7 cellular contexts compared by ENCODE assay signal in the genomic region with DNA sequence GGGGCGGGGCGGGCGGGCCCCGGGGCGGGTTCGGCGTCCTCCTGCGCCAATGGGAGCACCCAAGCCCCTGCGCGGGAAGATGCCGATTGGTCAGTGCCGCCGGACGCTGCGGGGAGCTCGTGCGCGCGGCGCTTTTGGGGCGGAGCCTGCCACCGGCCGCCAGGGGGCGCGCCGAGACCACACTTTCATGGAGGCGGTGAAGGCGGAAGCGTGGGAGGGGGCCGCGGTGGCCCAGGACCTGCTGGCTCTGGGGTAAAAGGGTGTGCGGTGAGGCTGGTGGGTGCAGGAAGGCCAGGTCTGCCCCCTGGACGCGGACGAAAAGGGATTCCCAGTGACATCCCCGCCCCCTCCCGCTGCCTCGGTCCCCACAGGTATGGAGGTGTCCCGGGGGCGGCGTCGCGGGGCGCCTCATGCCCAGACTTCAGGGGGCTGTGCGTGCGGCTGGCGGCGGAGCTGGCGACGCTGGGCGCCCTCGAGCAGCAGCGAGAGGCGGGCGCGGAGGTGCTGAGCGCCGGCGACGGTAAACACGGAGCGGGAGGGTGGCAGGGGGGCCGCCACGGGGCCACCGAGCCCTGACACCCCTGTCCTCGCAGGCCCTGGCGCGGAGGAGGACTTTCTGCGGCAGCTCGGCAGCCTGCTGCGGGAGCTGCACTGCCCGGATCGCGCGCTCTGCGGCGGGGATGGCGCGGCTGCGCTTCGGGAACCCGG. TPM values are rescaled to one million over a fixed set of nuclear protein-coding genes. Genes with fewer than 3 reads are reported as not detected.
A peak's percentile ranks its signal among the peaks of the same experiment; 100 is the strongest.
DNase-seq lines count a peak whose midpoint lies in the region; ATAC-seq and TF ChIP-seq lines count a peak whose summit lies in the region.

A gene (plus strand): TSS at position 127 of the 708 bp plus-strand sequence. CDS start 61 bp downstream, at position 188.

- ATAC-seq in GM18502 (IDR thresholded peaks at IDR 0.05; ENCODE audit: poor library complexity, unreplicated experiment) (peak; percentile 86), HG02970 (IDR thresholded peaks at IDR 0.05; ENCODE audit: low FRiP score, unreplicated experiment) (peak; percentile 91)

- DNase-seq in NCI-H187 treated with DMSO at 0.1 percent for 48 hours (lab: John Stamatoyannopoulos, UW) (peak; percentile 85), ascending aorta (ENCODE audit: low spot score in 2 of 2) (peak; percentile 92 to 99), hepatic stellate cell (ENCODE audit: low spot score) (peak; percentile 100), retina (peak; percentile 100)

- peak within 1 kb of the TSS; percentile 93 for H3K4me3 ChIP-seq in ascending aorta

- peak within 1 kb of the TSS; percentile 72 to 73 for H3K27ac ChIP-seq in ascending aorta

- intact Hi-C loops in T-helper 2 cell treated with Interferon-gamma antibody and Interleukin-4, amounts not matched to agents 100 ng/mL and 5 ng/mL, for 36 hours (cut with micrococcal nuclease), result loop anchor here (1.0 to 5.0 kb wide), 9 partner anchors 14 to 550 kb away; a partner anchor contains a TSS
- intact Hi-C loops in ascending aorta (cut with DNase I), result loop anchor here (1.0 to 5.0 kb wide), 7 partner anchors 15 to 527 kb away; a partner anchor contains a TSS

- H3K4me1 ChIP-seq in ascending aorta, result peaks cover 0 to 11% of the 10 kb centered on the region in 2 donors

- no peaks in the 10 kb centered on the region for H3K27me3 ChIP-seq in ascending aorta

- H3K9me3 ChIP-seq in ascending aorta, result no peaks in the 10 kb centered on the region

- TF ChIP-seq CTCF in ascending aorta (IDR thresholded peaks at IDR 0.05), result peak; percentile 95 to 97 (median 96)

- H3K36me3 ChIP-seq in ascending aorta, result peaks cover 9 to 19% of the 10 kb centered on the region in 2 donors

RNA-seq across cellular contexts. Expression of the gene that starts here (rescaled TPM):
- total RNA-seq in T-helper 2 cell treated with Interferon-gamma antibody and Interleukin-4, amounts not matched to agents 100 ng/mL and 5 ng/mL, for 36 hours, result 31.4 and 32.3 TPM in 2 replicates
- total RNA-seq in ascending aorta, result 11.1 TPM

Comparison
In these comparisons a context has a peak if more than half of its experiments do, and no peak if none do; other contexts are left out.
1. Peak in every context shown above with its lines: DNase-seq, ATAC-seq, H3K4me3 ChIP-seq and H3K27ac ChIP-seq.